Comparison of ENCODE assay signal across 8 cellular contexts in the genomic region with DNA sequence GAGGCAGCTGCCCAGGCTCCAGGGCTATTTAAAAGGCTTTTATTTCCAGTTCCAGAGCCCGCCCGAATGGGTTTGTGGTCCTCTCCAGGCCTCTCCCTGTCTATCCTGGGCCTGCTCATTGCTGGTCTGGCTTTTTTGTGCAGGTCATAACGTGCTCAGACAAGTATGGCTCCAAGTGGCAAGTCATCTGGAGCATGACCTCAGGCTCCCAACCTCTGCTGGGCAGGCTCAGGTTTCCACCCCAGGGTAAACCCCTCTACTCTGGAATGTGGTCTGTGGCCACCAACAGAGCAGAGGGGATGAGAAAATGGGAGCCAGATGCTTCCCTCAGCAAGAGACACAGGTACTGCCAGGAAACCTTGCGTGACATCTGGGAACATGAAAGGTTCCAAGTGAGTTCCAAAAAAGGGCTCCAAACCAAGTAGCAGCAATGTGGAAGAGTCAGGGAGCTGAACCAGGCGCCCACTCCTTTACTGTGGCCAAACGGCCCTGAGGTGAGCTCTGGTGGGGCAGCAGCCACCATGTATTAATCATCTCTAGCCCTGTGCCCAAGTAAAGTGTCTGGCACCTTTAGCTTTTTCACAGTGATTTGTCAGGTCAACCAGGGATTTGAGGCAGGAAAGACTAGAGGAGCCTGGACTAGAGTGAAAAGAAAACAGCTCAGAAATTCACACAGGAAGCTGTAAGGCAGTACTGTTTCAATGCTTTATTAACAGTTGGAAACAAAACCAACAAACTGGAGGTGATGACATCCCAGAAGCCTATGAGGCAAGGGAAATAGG. TPM values are rescaled to one million over a fixed set of nuclear protein-coding genes. Genes with fewer than 3 reads are reported as not detected.
DNase-seq lines count a peak whose midpoint lies in the region; ATAC-seq and TF ChIP-seq lines count a peak whose summit lies in the region.

No MANE protein-coding gene starts in this region.

- H3K9me3 ChIP-seq in IMR-90 (ENCODE audit: control insufficient read depth, insufficient read depth, low read length) (no peaks in the 10 kb centered on the region), breast epithelium (no peaks in the 10 kb centered on the region)

- H4K20me1 ChIP-seq in IMR-90 (ENCODE audit: insufficient read depth, low read length): peaks cover 2% of the 10 kb centered on the region

- H4K8ac ChIP-seq in IMR-90 (ENCODE audit: low read depth in 2 of 2, low read length in 2 of 2) (peak overlapping the region; percentile 79 to 81), mesendoderm (ENCODE audit: low read depth, low read length) (no peak overlapping the region)

- no peak for TF ChIP-seq CTCF in IMR-90 (conservative IDR thresholded peaks at IDR 0.05; ENCODE audit: low read depth, low read length)
- TF ChIP-seq CTCF in breast epithelium (IDR thresholded peaks at IDR 0.05): no peak

- H3K4ac ChIP-seq in IMR-90 (ENCODE audit: low read depth, low read length): peak overlapping the region; percentile 96
- H3K4ac ChIP-seq in mesendoderm (ENCODE audit: low read depth, low read length): peak overlapping the region; percentile 77

- peak overlapping the region; percentile 38; the same call in 1 of the 2 replicates for H3K56ac ChIP-seq in IMR-90 (ENCODE audit: extremely low read depth, insufficient read depth, low read length)
- H3K56ac ChIP-seq in mesendoderm (ENCODE audit: low read length): peak overlapping the region; percentile 99

- H2AK9ac ChIP-seq in IMR-90 (replicated peaks; ENCODE audit: low read depth, low read length, poor library complexity): peak overlapping the region; percentile 90

- peak; percentile 2 for ATAC-seq in IMR-90 (ENCODE audit: low read depth)
- ATAC-seq in HG02938 (IDR thresholded peaks at IDR 0.05; ENCODE audit: unreplicated experiment): no peak

- H3K79me1 ChIP-seq in IMR-90 (ENCODE audit: low read depth in 1 of 2, low read length in 2 of 2) (peaks cover 12 to 66% of the 10 kb centered on the region in 2 experiments), mesendoderm (ENCODE audit: low read length) (no peaks in the 10 kb centered on the region)

- H4K5ac ChIP-seq in IMR-90 (ENCODE audit: low read depth, low read length) (peak overlapping the region; percentile 84), mesendoderm (ENCODE audit: low read length) (no peak overlapping the region)

- H2BK15ac ChIP-seq in IMR-90 (ENCODE audit: low read depth, low read length): peak overlapping the region; percentile 41; the same call in 2 of the 3 replicates
- H2BK15ac ChIP-seq in mesendoderm (replicated peaks; ENCODE audit: low read depth): no peak overlapping the region

- in situ Hi-C loops in IMR-90 (cut with MboI; ENCODE audit: low sequenced_read_pairs): no loop called here

- CTCF ChIA-PET in IMR-90 (lab: Yijun Ruan, JAX): interaction anchor here (1.5 to 2.7 kb wide), 4 partner anchors 10 to 45 kb away, joined by 3 to 16 read pairs (median 12); no protein-coding TSS in a partner anchor

- H3K18ac ChIP-seq in IMR-90 (ENCODE audit: low read depth, low read length) (peak overlapping the region; percentile 83), mesendoderm (ENCODE audit: low read length) (peak overlapping the region; percentile 60)

- no TSS peak for BruUV-seq in IMR-90 (replicated peaks; lab: Mats Ljungman, UMichigan)

- peak overlapping the region; percentile 92 for H3K14ac ChIP-seq in IMR-90 (replicated peaks; ENCODE audit: low read depth, low read length)

- H3K4me1 ChIP-seq in IMR-90 (ENCODE audit: control insufficient read depth, insufficient read depth, low read length): peaks cover 57% of the 10 kb centered on the region
- H3K4me1 ChIP-seq in breast epithelium: peaks cover 7 to 9% of the 10 kb centered on the region in 2 donors
- H3K4me1 ChIP-seq in mesendoderm (ENCODE audit: control insufficient read depth, low read depth, low read length): peaks cover 5% of the 10 kb centered on the region

- H3K36me3 ChIP-seq in IMR-90 (ENCODE audit: control insufficient read depth, insufficient read depth, low read length): peaks cover 25% of the 10 kb centered on the region
- H3K36me3 ChIP-seq in breast epithelium: no peaks in the 10 kb centered on the region
- peaks cover 2% of the 10 kb centered on the region for H3K36me3 ChIP-seq in mesendoderm (ENCODE audit: control insufficient read depth, insufficient read depth, low read length)

- no peaks in the 10 kb centered on the region for H3K79me2 ChIP-seq in mesendoderm (ENCODE audit: control insufficient read depth, insufficient read depth, low read length)

- WGBS in IMR-90 (ENCODE audit: extremely low coverage in 2 of 2, insufficient read length in 1 of 2), 2 experiments: 83% methylated on average over 3 of the region's 6 CpGs; no CpG with 5 or more reads in 1 of the 2 experiments
- WGBS in mesendoderm (ENCODE audit: extremely low coverage, insufficient coverage, low lambda C conversion rate): no CpG with 5 or more reads among the region's 6 CpGs

- TF ChIP-seq RAD21 in IMR-90 (IDR thresholded peaks at IDR 0.05; ENCODE audit: low read length): no peak

- POLR2A ChIA-PET in IMR-90 (lab: Charles Lee; ENCODE audit: unreplicated experiment): no interaction called here

- peak overlapping the region; percentile 34 for H2AFZ ChIP-seq in IMR-90 (replicated peaks; ENCODE audit: low read length, poor library complexity)

- peaks cover 42% of the 10 kb centered on the region for H3K9me1 ChIP-seq in IMR-90 (ENCODE audit: insufficient read depth, low read length)

- dilution Hi-C loops in IMR-90 (cut with HindIII; ENCODE audit: low sequenced_read_pairs, unreplicated experiment): no loop called here

- peak overlapping the region; percentile 86; the same call in 1 of the 2 replicates for H3K4me2 ChIP-seq in IMR-90 (ENCODE audit: low read depth, low read length)
- no peak overlapping the region for H3K4me2 ChIP-seq in mesendoderm (ENCODE audit: low read length)

- no peaks in the 10 kb centered on the region for H3K27me3 ChIP-seq in IMR-90 (ENCODE audit: control insufficient read depth, insufficient read depth, low read length)
- H3K27me3 ChIP-seq in breast epithelium: no peaks in the 10 kb centered on the region
- H3K27me3 ChIP-seq in mesendoderm (ENCODE audit: insufficient read depth, low read length, poor library complexity): no peaks in the 10 kb centered on the region

- peak; percentile 16 for DNase-seq in stimulated activated CD4-positive, alpha-beta T cell treated with anti-CD3 and anti-CD28 coated beads, Interleukin-1b, Interleukin-23, amount 100 ng/mL, for 48 hours
- DNase-seq in stimulated activated CD4-positive, alpha-beta T cell treated with anti-CD3 and anti-CD28 coated beads, Interleukin-12 subunit alpha, Interleukin-12 subunit beta, amount 100 ng/mL, for 4 hours: no peak
- DNase-seq in IMR-90 (peak; percentile 54), breast epithelium (ENCODE audit: low spot score in 2 of 2) (peak in 1 of 2 donors; percentile 79), mesendoderm (peak; percentile 96), NCI-H82 treated with DMSO at 0.1 percent for 48 hours (lab: John Stamatoyannopoulos, UW; ENCODE audit: unreplicated experiment) (no peak)
- no peak for DNase-seq in activated CD8-positive, alpha-beta memory T cell treated with anti-CD3 and anti-CD28 coated beads, Interleukin-2, amount 50 U/mL, for 48 hours

- peak overlapping the region; percentile 66 for H4K91ac ChIP-seq in IMR-90 (ENCODE audit: insufficient read depth, low read depth, low read length)

- H2BK5ac ChIP-seq in IMR-90 (ENCODE audit: low read depth, low read length, poor library complexity, severe bottlenecking) (peak overlapping the region; percentile 72), mesendoderm (ENCODE audit: low read length) (no peak overlapping the region)

- intact Hi-C loops in IMR-90 (cut with micrococcal nuclease) (no loop called here), breast epithelium (cut with DNase I; ENCODE audit: low total_unique reads) (loop anchor here (5.0 kb wide), 1 partner anchor 802 kb away; no protein-coding TSS in a partner anchor)

- H3K9ac ChIP-seq in IMR-90 (ENCODE audit: low read depth, low read length): peak overlapping the region; percentile 20; the same call in 1 of the 2 replicates
- H3K9ac ChIP-seq in mesendoderm (ENCODE audit: low read length): peak overlapping the region; percentile 94

- no peak for TF ChIP-seq POLR2A in IMR-90 (IDR thresholded peaks at IDR 0.05; ENCODE audit: low read depth, low read length)
- TF ChIP-seq POLR2A in breast epithelium (IDR thresholded peaks at IDR 0.05): no peak

- H2BK20ac ChIP-seq in IMR-90 (ENCODE audit: low read depth, low read length): peak overlapping the region; percentile 62; the same call in 1 of the 2 replicates

- peak overlapping the region; percentile 81 for H2AK5ac ChIP-seq in IMR-90 (ENCODE audit: low read depth, low read length)
- H2AK5ac ChIP-seq in mesendoderm (ENCODE audit: low read length): no peak overlapping the region

- H2BK120ac ChIP-seq in IMR-90 (ENCODE audit: low read depth, low read length) (peak overlapping the region; percentile 86), mesendoderm (ENCODE audit: low read depth, low read length) (no peak overlapping the region)

- H3K23ac ChIP-seq in IMR-90 (ENCODE audit: low read depth, low read length) (peak overlapping the region; percentile 55; the same call in 1 of the 2 replicates), mesendoderm (ENCODE audit: low read length) (no peak overlapping the region)

- H3K4me3 ChIP-seq in IMR-90 (ENCODE audit: insufficient read depth, low read depth, low read length): no peak overlapping the region
- H3K4me3 ChIP-seq in breast epithelium: peak overlapping the region; percentile 59 to 66 (median 60)
- no peak overlapping the region for H3K4me3 ChIP-seq in mesendoderm (ENCODE audit: low read length)

- peak overlapping the region; percentile 84 for H3K27ac ChIP-seq in IMR-90 (ENCODE audit: insufficient read depth, low read length)
- peak overlapping the region; percentile 89 to 90 for H3K27ac ChIP-seq in breast epithelium
- peak overlapping the region; percentile 97 for H3K27ac ChIP-seq in mesendoderm (ENCODE audit: low read depth, low read length)

RNA-seq across cellular contexts. Expression of a gene that starts 25.6 kb away (rescaled TPM):
- total RNA-seq in IMR-90 (2012; rRNA removed) (2.5 and 2.9 TPM in 2 replicates), breast epithelium (1 to 10 TPM; 2.1 to 3.5 (median 3.3) TPM)
- polyA plus RNA-seq in IMR-90 (2012; rRNA removed): 3.8 TPM in 2 replicates
- polyA plus RNA-seq in IMR-90 (2012; cell fraction: cytosol; rRNA removed): 2.5 and 3.2 TPM in 2 replicates
- 11.1 and 15.3 TPM in 2 replicates for polyA plus RNA-seq in IMR-90 (2012; cell fraction: nucleus; rRNA removed; ENCODE audit: low replicate concordance)
- polyA plus RNA-seq in mesendoderm (2013, experiment 1 of 2): 0.08 TPM
- polyA plus RNA-seq in mesendoderm (2013, experiment 2 of 2): 0.11 TPM

RNA-seq across cellular contexts. Expression of a gene that starts 29.7 kb away (rescaled TPM):
- total RNA-seq in IMR-90 (2012; rRNA removed) (1.1 and 1.6 TPM in 2 replicates), breast epithelium (1 to 10 TPM; 2.6 to 6.2 (median 6.0) TPM)
- polyA plus RNA-seq in IMR-90 (2012; rRNA removed): 0.60 and 0.65 TPM in 2 replicates
- 0.12 and 0.24 TPM in 2 replicates for polyA plus RNA-seq in IMR-90 (2012; cell fraction: cytosol; rRNA removed)
- 4.4 and 5.1 TPM in 2 replicates for polyA plus RNA-seq in IMR-90 (2012; cell fraction: nucleus; rRNA removed; ENCODE audit: low replicate concordance)
- 2.0 TPM for polyA plus RNA-seq in mesendoderm (2013, experiment 1 of 2)
- 1.8 TPM for polyA plus RNA-seq in mesendoderm (2013, experiment 2 of 2)

RNA-seq across cellular contexts. Expression of a gene that starts 38.8 kb away (rescaled TPM):
- total RNA-seq in IMR-90 (2012; rRNA removed) (21.1 and 21.9 TPM in 2 replicates), breast epithelium (10 to 100 TPM; 29.6 to 41.6 (median 35.1) TPM)
- 58.9 and 72.1 TPM in 2 replicates for polyA plus RNA-seq in IMR-90 (2012; rRNA removed)
- 70.3 and 79.6 TPM in 2 replicates for polyA plus RNA-seq in IMR-90 (2012; cell fraction: cytosol; rRNA removed)
- 18.5 and 26.3 TPM in 2 replicates for polyA plus RNA-seq in IMR-90 (2012; cell fraction: nucleus; rRNA removed; ENCODE audit: low replicate concordance)
- polyA plus RNA-seq in mesendoderm (2013, experiment 1 of 2): 24.0 TPM
- polyA plus RNA-seq in mesendoderm (2013, experiment 2 of 2): 23.6 TPM

Comparison
In these comparisons a context has a peak if more than half of its experiments do, and no peak if none do; other contexts are left out.
1. DNase-seq: peak in stimulated activated CD4-positive, alpha-beta T cell treated with anti-CD3 and anti-CD28 coated beads, Interleukin-1b, Interleukin-23, amount 100 ng/mL, for 48 hours (single experiment), IMR-90 (single experiment) and mesendoderm (single experiment); none in stimulated activated CD4-positive, alpha-beta T cell treated with anti-CD3 and anti-CD28 coated beads, Interleukin-12 subunit alpha, Interleukin-12 subunit beta, amount 100 ng/mL, for 4 hours (single experiment), activated CD8-positive, alpha-beta memory T cell treated with anti-CD3 and anti-CD28 coated beads, Interleukin-2, amount 50 U/mL, for 48 hours (single experiment) and NCI-H82 treated with DMSO at 0.1 percent for 48 hours (single experiment).
2. H3K4me3 ChIP-seq: peak in breast epithelium (3 of 3); none in IMR-90 (single experiment) and mesendoderm (single experiment).
3. Peak in every context shown above with its lines, with median percentiles within 50 percentile points of each other: H3K27ac ChIP-seq.